17 cellular contexts compared by ENCODE assay signal in genomic region chr12:94206886-94207285, GRCh38. TPM values are rescaled to one million over a fixed set of nuclear protein-coding genes. Genes with fewer than 3 reads are reported as not detected.
A peak's percentile ranks its signal among the peaks of the same experiment; 100 is the strongest.
DNase-seq lines count a peak whose midpoint lies in the region; TF ChIP-seq lines count a peak whose summit lies in the region.
"Had no signal": no experiment of that assay in that cellular context is flagged by ENCODE, and none has a peak within 500 bp of the region (broad histone marks: within the 10 kb centered on the region; RNA-seq: fewer than 3 reads in every experiment).

No MANE protein-coding gene starts in this region.

- H3K4me3 ChIP-seq in Loucy (ENCODE audit: low read length, poor library complexity, severe bottlenecking) = no peak overlapping the region
- H3K4me3 ChIP-seq: esophagus muscularis mucosa, MG63, SJCRH30 had no signal

- no peaks in the 10 kb centered on the region for H3K27me3 Mint-ChIP-seq in activated T-cell treated with anti-CD3 and anti-CD28 coated beads, Interleukin-2, amount 50 U/mL, for 24 hours
- H3K27me3 Mint-ChIP-seq in activated naive CD8-positive, alpha-beta T cell treated with anti-CD3 and anti-CD28 coated beads for 36 hours = no peaks in the 10 kb centered on the region
- H3K27me3 Mint-ChIP-seq in osteocyte (ENCODE audit: unreplicated experiment) = peaks cover 4% of the 10 kb centered on the region

- H3K4me3 Mint-ChIP-seq in activated T-cell treated with anti-CD3 and anti-CD28 coated beads, Interleukin-2, amount 50 U/mL, for 24 hours = peak overlapping the region; percentile 51
- H3K4me3 Mint-ChIP-seq in activated naive CD8-positive, alpha-beta T cell treated with anti-CD3 and anti-CD28 coated beads for 36 hours = peak overlapping the region; percentile 80
- H3K4me3 Mint-ChIP-seq in osteocyte (ENCODE audit: unreplicated experiment) = peak overlapping the region; percentile 30

- no peaks in the 10 kb centered on the region for H3K9me2 ChIP-seq in Loucy (replicated peaks; ENCODE audit: low read depth, low read length)

- peak overlapping the region; percentile 10 for H3K9ac ChIP-seq in Loucy (ENCODE audit: low read depth, low read length, poor library complexity, severe bottlenecking)

- H3K36me3 Mint-ChIP-seq in activated T-cell treated with anti-CD3 and anti-CD28 coated beads, Interleukin-2, amount 50 U/mL, for 24 hours (ENCODE audit: low read depth) = peaks cover 6% of the 10 kb centered on the region
- peaks cover 29% of the 10 kb centered on the region for H3K36me3 Mint-ChIP-seq in activated naive CD8-positive, alpha-beta T cell treated with anti-CD3 and anti-CD28 coated beads for 36 hours
- no peaks in the 10 kb centered on the region for H3K36me3 Mint-ChIP-seq in osteocyte (ENCODE audit: unreplicated experiment)

- H3K9me3 Mint-ChIP-seq in activated T-cell treated with anti-CD3 and anti-CD28 coated beads, Interleukin-2, amount 50 U/mL, for 24 hours = peaks cover 4% of the 10 kb centered on the region
- peaks cover 3% of the 10 kb centered on the region for H3K9me3 Mint-ChIP-seq in activated naive CD8-positive, alpha-beta T cell treated with anti-CD3 and anti-CD28 coated beads for 36 hours
- H3K9me3 Mint-ChIP-seq in osteocyte (ENCODE audit: unreplicated experiment) = no peaks in the 10 kb centered on the region

- no peak for DNase-seq in activated T-cell treated with anti-CD3 and anti-CD28 coated beads, Interleukin-2, amount 50 U/mL, for 24 hours
- no peak for DNase-seq in activated T-cell treated with anti-CD3 and anti-CD28 coated beads, Interleukin-2, amount 50 U/mL, for 1 hour
- no peak for DNase-seq in activated naive CD8-positive, alpha-beta T cell treated with anti-CD3 and anti-CD28 coated beads for 36 hours
- DNase-seq in osteocyte (ENCODE audit: extremely low spot score, unreplicated experiment) (no peak), SHP77 (lab: John Stamatoyannopoulos, UW) (no peak), GM20000 (ENCODE audit: low spot score) (no peak), NOMO-1 treated with dmso at 0.1 percent for 144 hours (lab: John Stamatoyannopoulos, UW; ENCODE audit: unreplicated experiment) (no peak)
- DNase-seq: anterior cingulate cortex; cortex of kidney; DMS79 treated with DMSO at 0.1 percent for 48 hours; head of caudate nucleus; MG63; NCI-H2081; SJCRH30; stimulated activated CD4-positive, alpha-beta T cell treated with anti-CD3 and anti-CD28 coated beads, Interleukin-12 subunit alpha, Interleukin-12 subunit beta, amount 100 ng/mL, for 4 hours had no signal

- 0 out of 2 replicates have a peak, but pooled peaks cover 8% of the 10 kb centered on the region for H3F3A ChIP-seq in Loucy (ENCODE audit: low read depth)

- H3K79me2 ChIP-seq in Loucy (ENCODE audit: insufficient read depth, low read length) = no peaks in the 10 kb centered on the region

- H3K27ac Mint-ChIP-seq in activated T-cell treated with anti-CD3 and anti-CD28 coated beads, Interleukin-2, amount 50 U/mL, for 24 hours = peak overlapping the region; percentile 86
- H3K27ac Mint-ChIP-seq in activated naive CD8-positive, alpha-beta T cell treated with anti-CD3 and anti-CD28 coated beads for 36 hours = peak overlapping the region; percentile 94
- no peak overlapping the region for H3K27ac Mint-ChIP-seq in osteocyte (ENCODE audit: unreplicated experiment)

- no peaks in the 10 kb centered on the region for H4K20me1 ChIP-seq in Loucy (ENCODE audit: insufficient read depth, low read length, poor library complexity, severe bottlenecking)

- H3K4me1 ChIP-seq in Loucy (ENCODE audit: insufficient read depth, low read length, poor library complexity, severe bottlenecking) = peaks cover 60% of the 10 kb centered on the region
- H3K4me1 ChIP-seq: SJCRH30 had no signal

- no peaks in the 10 kb centered on the region for H3K9me3 ChIP-seq in Loucy (ENCODE audit: insufficient read depth, low read depth, low read length)
- H3K9me3 ChIP-seq: esophagus muscularis mucosa, MG63, SJCRH30 had no signal

- H3K4me2 ChIP-seq in Loucy (ENCODE audit: low read depth, low read length, poor library complexity, severe bottlenecking) = no peak overlapping the region

- peaks cover 81% of the 10 kb centered on the region for H3K4me1 Mint-ChIP-seq in activated T-cell treated with anti-CD3 and anti-CD28 coated beads, Interleukin-2, amount 50 U/mL, for 24 hours (ENCODE audit: low read depth)
- peaks cover 63% of the 10 kb centered on the region for H3K4me1 Mint-ChIP-seq in activated naive CD8-positive, alpha-beta T cell treated with anti-CD3 and anti-CD28 coated beads for 36 hours
- peaks cover 39% of the 10 kb centered on the region for H3K4me1 Mint-ChIP-seq in osteocyte (ENCODE audit: unreplicated experiment)

- peaks cover 8% of the 10 kb centered on the region; the same call in 1 of the 2 replicates for H3K36me3 ChIP-seq in Loucy (ENCODE audit: insufficient read depth, low read length)
- H3K36me3 ChIP-seq: esophagus muscularis mucosa, MG63, SJCRH30 had no signal

- TF ChIP-seq CTCF in Loucy (conservative IDR thresholded peaks at IDR 0.05; ENCODE audit: low read length) (no peak), osteocyte (IDR thresholded peaks at IDR 0.05) (no peak), GM20000 (IDR thresholded peaks at IDR 0.05; ENCODE audit: extremely low read depth, missing control alignments) (no peak)

- no peak overlapping the region for H2AFZ ChIP-seq in Loucy (ENCODE audit: low read length)

- H3K27me3 ChIP-seq in Loucy (ENCODE audit: insufficient read depth, low read length, poor library complexity, severe bottlenecking) = no peaks in the 10 kb centered on the region
- H3K27me3 ChIP-seq: esophagus muscularis mucosa, MG63, SJCRH30 had no signal

RNA-seq across cellular contexts. Expression of gene PLXNC1, which starts 58.5 kb away (rescaled TPM):
- 1 to 10 TPM; 4.7 to 6.0 TPM for total RNA-seq in activated naive CD8-positive, alpha-beta T cell treated with anti-CD3 and anti-CD28 coated beads for 36 hours
- total RNA-seq in osteocyte = 0.32 and 1.1 TPM in 2 replicates

Comparison
In these comparisons a context has a peak if more than half of its experiments do, and no peak if none do; other contexts are left out.
1. H3K4me3 Mint-ChIP-seq: peak in every context shown above with its lines; median percentile 80 in activated naive CD8-positive, alpha-beta T cell treated with anti-CD3 and anti-CD28 coated beads for 36 hours; 51 in activated T-cell treated with anti-CD3 and anti-CD28 coated beads, Interleukin-2, amount 50 U/mL, for 24 hours; 30 in osteocyte.